Comparison of ENCODE assay signal across 9 cellular contexts in genomic region chr3:152402698-152403456, GRCh38.
DNase-seq lines count a peak whose midpoint lies in the region; ATAC-seq and TF ChIP-seq lines count a peak whose summit lies in the region.
"Had no signal": no experiment of that assay in that cellular context is flagged by ENCODE, and none has a peak within 500 bp of the region (broad histone marks: within the 10 kb centered on the region; RNA-seq: fewer than 3 reads in every experiment).

No MANE protein-coding gene starts in this region.

- DNase-seq in SK-N-SH, result no peak
- DNase-seq in SK-N-MC (ENCODE audit: low read depth, low spot score), result no peak
- DNase-seq in right atrium auricular region (ENCODE audit: low spot score), result no peak
- DNase-seq in substantia nigra (lab: John Stamatoyannopoulos, UW), result no peak
- no peak for DNase-seq in H7
- no peak for DNase-seq in ovary
- DNase-seq in hepatic stellate cell (ENCODE audit: low spot score), result no peak
- DNase-seq: stimulated activated CD4-positive, alpha-beta T cell treated with anti-CD3 and anti-CD28 coated beads, Interleukin-2, amount 100 ng/mL, for 48 hours had no signal

- intact Hi-C loops in ovary (cut with DNase I), result no loop called here

- H3K4me3 ChIP-seq in SK-N-SH (ENCODE audit: low read depth in 2 of 2, low read length in 1 of 2) (no peak overlapping the region), SK-N-MC (no peak overlapping the region), right atrium auricular region (no peak overlapping the region), H7 (ENCODE audit: insufficient read depth, low read depth, low read length) (no peak overlapping the region), ovary (no peak overlapping the region)

- TF ChIP-seq CTCF in SK-N-SH (IDR thresholded peaks at IDR 0.05), result no peak
- TF ChIP-seq CTCF in right atrium auricular region (IDR thresholded peaks at IDR 0.05), result no peak
- no peak for TF ChIP-seq CTCF in ovary (IDR thresholded peaks at IDR 0.05)

- peaks cover 27% of the 10 kb centered on the region for H3F3A ChIP-seq in SK-N-SH (replicated peaks; ENCODE audit: insufficient read depth)

- H3K27ac ChIP-seq in SK-N-SH (ENCODE audit: low read depth in 2 of 2, low read length in 1 of 2) (peak overlapping the region in 1 of 2 experiments; percentile 12; a peak in 1 of 4 replicates), SK-N-MC (peak overlapping the region; percentile 11; the same call in 1 of the 2 replicates), right atrium auricular region (peak overlapping the region; percentile 84 to 91), substantia nigra (ENCODE audit: low read depth, low read length, poor library complexity, severe bottlenecking) (peak overlapping the region; percentile 32), ovary (no peak overlapping the region)

- no peaks in the 10 kb centered on the region for H3K9me2 ChIP-seq in SK-N-SH

- H3K4me1 ChIP-seq in SK-N-SH (ENCODE audit: control insufficient read depth in 1 of 2, insufficient read depth in 2 of 2, low read depth in 1 of 2, low read length in 1 of 2) (peaks cover 4 to 56% of the 10 kb centered on the region in 2 experiments; a peak in 3 of 4 replicates), right atrium auricular region (peaks cover 0 to 88% of the 10 kb centered on the region in 2 donors), ovary (ENCODE audit: insufficient read depth) (peaks cover 5% of the 10 kb centered on the region)

- TF ChIP-seq EP300 in SK-N-SH (IDR thresholded peaks at IDR 0.05; ENCODE audit: borderline replicate concordance in 1 of 2, low read depth in 1 of 2, low read length in 1 of 2), result no peak
- TF ChIP-seq EP300 in ovary (IDR thresholded peaks at IDR 0.05), result no peak

- no peak for TF ChIP-seq RAD21 in SK-N-SH (IDR thresholded peaks at IDR 0.05; ENCODE audit: low read length)

- no peak overlapping the region for H2AFZ ChIP-seq in SK-N-SH (ENCODE audit: low read depth)

- ATAC-seq in SK-N-SH treated with all-trans-retinoic acid at 6 μM for 48 hours, result peak; percentile 26

- peaks cover 0 to 9% of the 10 kb centered on the region in 2 experiments for H3K36me3 ChIP-seq in SK-N-SH (replicated peaks in 1 of 2; ENCODE audit: control insufficient read depth in 1 of 2, insufficient read depth in 2 of 2, low read length in 1 of 2)
- no peaks in the 10 kb centered on the region for H3K36me3 ChIP-seq in SK-N-MC (ENCODE audit: insufficient read depth, low read length)
- no peaks in the 10 kb centered on the region for H3K36me3 ChIP-seq in right atrium auricular region
- no peaks in the 10 kb centered on the region for H3K36me3 ChIP-seq in H7 (replicated peaks; ENCODE audit: control insufficient read depth, insufficient read depth, low read length)
- H3K36me3 ChIP-seq in ovary, result no peaks in the 10 kb centered on the region

- H3K9me3 ChIP-seq in SK-N-SH (no peaks in the 10 kb centered on the region), SK-N-MC (ENCODE audit: low read depth, low read length) (no peaks in the 10 kb centered on the region), right atrium auricular region (no peaks in the 10 kb centered on the region), ovary (no peaks in the 10 kb centered on the region)

- WGBS in SK-N-SH (ENCODE audit: low lambda C conversion rate), result 70% methylated on average over 5 of the region's 5 CpGs
- 62 to 69% (median 69%) methylated on average over 5 of the region's 5 CpGs for WGBS in ovary, 3 donors

- no peak overlapping the region for H3K4me2 ChIP-seq in SK-N-SH

- H3K79me2 ChIP-seq in SK-N-SH (ENCODE audit: insufficient read depth), result peaks cover 100% of the 10 kb centered on the region

- H4K20me1 ChIP-seq in SK-N-SH (ENCODE audit: insufficient read depth), result peaks cover 85% of the 10 kb centered on the region

- no peaks in the 10 kb centered on the region for H3K27me3 ChIP-seq in SK-N-SH (ENCODE audit: insufficient read depth)
- H3K27me3 ChIP-seq in right atrium auricular region, result no peaks in the 10 kb centered on the region
- H3K27me3 ChIP-seq in H7 (ENCODE audit: control insufficient read depth, insufficient read depth, low read length), result no peaks in the 10 kb centered on the region
- no peaks in the 10 kb centered on the region for H3K27me3 ChIP-seq in ovary

- no peak for TF ChIP-seq POLR2A in ovary (IDR thresholded peaks at IDR 0.05)

- POLR2A ChIA-PET in SK-N-SH (lab: Yijun Ruan, JAX), result no interaction called here

- H3K9ac ChIP-seq in SK-N-SH (no peak overlapping the region), SK-N-MC (ENCODE audit: insufficient read length) (no peak overlapping the region)

- CTCF ChIA-PET in SK-N-SH (lab: Yijun Ruan, JAX), result interaction anchor here (0.9 to 1.6 kb wide), 2 partner anchors 35 to 41 kb away, joined by 3 to 5 read pairs; no protein-coding TSS in a partner anchor

TF ChIP-seq in SK-N-SH treated with all-trans-retinoic acid at 6 μM for 48 hours, 23 proteins besides CTCF, POLR2A, EP300 and RAD21:
- no peak for TF ChIP-seq CREB5 (CRISPR knock-in tag; IDR thresholded peaks at IDR 0.05; ENCODE audit: low read depth)
- no peak for TF ChIP-seq PPARA (CRISPR knock-in tag; IDR thresholded peaks at IDR 0.05; ENCODE audit: borderline replicate concordance)
- no peak for TF ChIP-seq BACH2 (CRISPR knock-in tag; IDR thresholded peaks at IDR 0.05; ENCODE audit: borderline replicate concordance)
- TF ChIP-seq ZNF8 (CRISPR knock-in tag; IDR thresholded peaks at IDR 0.05), result no peak
- no peak for TF ChIP-seq ZNF565 (CRISPR knock-in tag; conservative IDR thresholded peaks at IDR 0.05; ENCODE audit: low read depth)
- no peak for TF ChIP-seq ISL1 (CRISPR knock-in tag; IDR thresholded peaks at IDR 0.05)
- TF ChIP-seq OSR1 (CRISPR knock-in tag; IDR thresholded peaks at IDR 0.05), result no peak
- TF ChIP-seq ZFP3 (CRISPR knock-in tag; IDR thresholded peaks at IDR 0.05), result no peak
TF ChIP-seq in SK-N-SH treated with all-trans-retinoic acid at 6 μM for 48 hours: peak in this region for 0.

TF ChIP-seq in SK-N-SH, 30 proteins besides CTCF, POLR2A, EP300 and RAD21:
- TF ChIP-seq FOSL2 (IDR thresholded peaks at IDR 0.05; ENCODE audit: borderline replicate concordance, low read depth) (no peak), JUND (IDR thresholded peaks at IDR 0.05) (no peak), YY1 (IDR thresholded peaks at IDR 0.05; ENCODE audit: low read depth) (no peak), SMC3 (IDR thresholded peaks at IDR 0.05; ENCODE audit: low read depth, low read length) (no peak), IRF3 (IDR thresholded peaks at IDR 0.05; ENCODE audit: low read depth, low read length) (no peak)

Comparison
In these comparisons a context has a peak if more than half of its experiments do, and no peak if none do; other contexts are left out.
1. H3K27ac ChIP-seq: peak in SK-N-MC (single experiment), right atrium auricular region (2 of 2) and substantia nigra (single experiment); none in ovary (0 of 2).